Comparison of ENCODE assay signal across 11 cellular contexts in genomic region chr11:107856981-107857517, GRCh38. TPM values are rescaled to one million over a fixed set of nuclear protein-coding genes. Genes with fewer than 3 reads are reported as not detected.
DNase-seq lines count a peak whose midpoint lies in the region; ATAC-seq and TF ChIP-seq lines count a peak whose summit lies in the region.
"Had no signal": no experiment of that assay in that cellular context is flagged by ENCODE, and none has a peak within 500 bp of the region (broad histone marks: within the 10 kb centered on the region; RNA-seq: fewer than 3 reads in every experiment).

No MANE protein-coding gene starts in this region.

- peak overlapping the region; percentile 84 for H3K9ac ChIP-seq in SU-DHL-6 (ENCODE audit: low read length)

- peak overlapping the region; percentile 23 for H3K27ac Mint-ChIP-seq in activated naive CD4-positive, alpha-beta T cell treated with anti-CD3 and anti-CD28 coated beads, Interleukin-2, amount 50 U/mL, for 24 hours
- no peak overlapping the region for H3K27ac Mint-ChIP-seq in type B pancreatic cell

- peaks cover 31% of the 10 kb centered on the region for H3K4me1 Mint-ChIP-seq in activated naive CD4-positive, alpha-beta T cell treated with anti-CD3 and anti-CD28 coated beads, Interleukin-2, amount 50 U/mL, for 24 hours
- H3K4me1 Mint-ChIP-seq in type B pancreatic cell (ENCODE audit: unreplicated experiment), result peaks cover 6% of the 10 kb centered on the region

- peaks cover 8% of the 10 kb centered on the region for H3F3A ChIP-seq in SU-DHL-6 (ENCODE audit: insufficient read depth)

- peak overlapping the region; percentile 99 for H3K4me3 Mint-ChIP-seq in activated naive CD4-positive, alpha-beta T cell treated with anti-CD3 and anti-CD28 coated beads, Interleukin-2, amount 50 U/mL, for 24 hours
- H3K4me3 Mint-ChIP-seq in type B pancreatic cell, result peak overlapping the region; percentile 61

- no peaks in the 10 kb centered on the region for H3K27me3 ChIP-seq in SU-DHL-6 (ENCODE audit: low read length)

- H3K4me3 ChIP-seq in SU-DHL-6 (ENCODE audit: insufficient read depth, low read length, poor library complexity, severe bottlenecking), result peak overlapping the region; percentile 75

- H3K9me3 ChIP-seq in SU-DHL-6 (ENCODE audit: insufficient read depth, low read length), result no peaks in the 10 kb centered on the region

- peaks cover 6% of the 10 kb centered on the region for H3K36me3 Mint-ChIP-seq in activated naive CD4-positive, alpha-beta T cell treated with anti-CD3 and anti-CD28 coated beads, Interleukin-2, amount 50 U/mL, for 24 hours
- H3K36me3 Mint-ChIP-seq in type B pancreatic cell, result no peaks in the 10 kb centered on the region

- ATAC-seq in left cardiac atrium (peak in 1 of 2 donors; percentile 20), GM21619 (IDR thresholded peaks at IDR 0.05; ENCODE audit: unreplicated experiment) (no peak)

- no peaks in the 10 kb centered on the region for H3K27me3 Mint-ChIP-seq in activated naive CD4-positive, alpha-beta T cell treated with anti-CD3 and anti-CD28 coated beads, Interleukin-2, amount 50 U/mL, for 24 hours
- H3K27me3 Mint-ChIP-seq in type B pancreatic cell, result peaks cover 47% of the 10 kb centered on the region

- TF ChIP-seq CTCF in SU-DHL-6 (IDR thresholded peaks at IDR 0.05; ENCODE audit: insufficient read depth, low read length, poor library complexity, severe bottlenecking), result no peak
- TF ChIP-seq CTCF in type B pancreatic cell (conservative IDR thresholded peaks at IDR 0.05), result no peak

- DNase-seq in activated naive CD4-positive, alpha-beta T cell treated with anti-CD3 and anti-CD28 coated beads, Interleukin-2, amount 50 U/mL, for 16 hours, result no peak
- DNase-seq in left cardiac atrium, result peak; percentile 40
- no peak for DNase-seq in type B pancreatic cell (ENCODE audit: extremely low spot score, unreplicated experiment)
- no peak for DNase-seq in SKM-1 treated with dmso at 0.1 percent for 144 hours (lab: John Stamatoyannopoulos, UW; ENCODE audit: unreplicated experiment)
- DNase-seq in NCI-H1417 treated with DMSO at 0.1 percent for 48 hours (lab: John Stamatoyannopoulos, UW), result no peak
- DNase-seq: activated gamma-delta T cell treated with Interleukin-2 at 50 U/mL for 16 hours; NCI-H345; stimulated activated CD4-positive, alpha-beta T cell treated with anti-CD3 and anti-CD28 coated beads, Interleukin-1b, Interleukin-23, amount 100 ng/mL, for 48 hours had no signal

- peak overlapping the region; percentile 78 for H3K4me2 ChIP-seq in SU-DHL-6 (ENCODE audit: low read depth, low read length, poor library complexity, severe bottlenecking)

- H4K20me1 ChIP-seq in SU-DHL-6 (ENCODE audit: low read depth, low read length), result no peaks in the 10 kb centered on the region

- peaks cover 62% of the 10 kb centered on the region for H3K79me2 ChIP-seq in SU-DHL-6 (ENCODE audit: insufficient read depth, low read length)

- no peaks in the 10 kb centered on the region for H3K36me3 ChIP-seq in SU-DHL-6 (ENCODE audit: low read length)

- no peaks in the 10 kb centered on the region for H3K9me2 ChIP-seq in SU-DHL-6 (replicated peaks; ENCODE audit: insufficient read depth, low read length)

- intact Hi-C loops in left cardiac atrium (cut with DNase I), result no loop called here

- no peak overlapping the region for H2AFZ ChIP-seq in SU-DHL-6 (ENCODE audit: low read depth, low read length, severe bottlenecking)

- H3K9me3 Mint-ChIP-seq in activated naive CD4-positive, alpha-beta T cell treated with anti-CD3 and anti-CD28 coated beads, Interleukin-2, amount 50 U/mL, for 24 hours, result no peaks in the 10 kb centered on the region
- no peaks in the 10 kb centered on the region for H3K9me3 Mint-ChIP-seq in type B pancreatic cell

- H3K27ac ChIP-seq in SU-DHL-6 (ENCODE audit: low read depth, low read length), result no peak overlapping the region

RNA-seq across cellular contexts. Expression of gene SLC35F2, which starts 1.5 kb away (rescaled TPM):
- 1 to 10 TPM; 2.1 to 5.3 TPM for total RNA-seq in left cardiac atrium
- 9.5 and 22.0 TPM in 2 replicates for total RNA-seq in type B pancreatic cell (ENCODE audit: low replicate concordance)
